In genomic region chr3:40298075-40298474, GRCh38 we compare ENCODE assay signal across 33 cellular contexts. TPM values are rescaled to one million over a fixed set of nuclear protein-coding genes. Genes with fewer than 3 reads are reported as not detected.
DNase-seq lines count a peak whose midpoint lies in the region; ATAC-seq, FAIRE-seq and TF ChIP-seq lines count a peak whose summit lies in the region.
"Had no signal": no experiment of that assay in that cellular context is flagged by ENCODE, and none has a peak within 500 bp of the region (broad histone marks: within the 10 kb centered on the region; RNA-seq: fewer than 3 reads in every experiment).

No MANE protein-coding gene starts in this region.

- no peak overlapping the region for H3K4me2 ChIP-seq in K562 (ENCODE audit: insufficient read depth, low read length)
- H3K4me2 ChIP-seq: A549, BLaER1 had no signal

- no peak for TF ChIP-seq CTCF in HL-60 (IDR thresholded peaks at IDR 0.05; ENCODE audit: insufficient read depth, low read length)
- TF ChIP-seq CTCF in K562 (IDR thresholded peaks at IDR 0.05 in 2 of 3, conservative IDR thresholded peaks at IDR 0.05 in 1 of 3; ENCODE audit: insufficient read depth in 2 of 3, low read depth in 1 of 3, low read length in 3 of 3): no peak
- TF ChIP-seq CTCF in neutrophil (IDR thresholded peaks at IDR 0.05): no peak
- TF ChIP-seq CTCF in foreskin keratinocyte (conservative IDR thresholded peaks at IDR 0.05): no peak

- H3K9me1 ChIP-seq in K562 (ENCODE audit: control insufficient read depth, insufficient read depth, low read length): no peaks in the 10 kb centered on the region

- no peak for TF ChIP-seq POLR2A in K562 (conservative IDR thresholded peaks at IDR 0.05)

- ATAC-seq in K562 (no peak), foreskin keratinocyte (no peak)
- ATAC-seq: A549; CD8-positive, alpha-beta T cell had no signal

- H3K9me3 ChIP-seq in K562 (replicated peaks; ENCODE audit: control insufficient read depth, insufficient read depth, low read depth, low read length): peaks cover 2% of the 10 kb centered on the region; the same call in 1 of the 2 replicates
- no peaks in the 10 kb centered on the region for H3K9me3 ChIP-seq in neutrophil
- H3K9me3 ChIP-seq: A549, BE2C, BLaER1, Caco-2 had no signal

- H3K9ac ChIP-seq in K562 (ENCODE audit: insufficient read depth in 1 of 2, low read depth in 2 of 2, low read length in 2 of 2): no peak overlapping the region
- H3K9ac ChIP-seq: BLaER1; BLaER1 treated with 17β-estradiol and CSF1 and Interleukin-3, amounts not matched to agents 10 nM and 100 nM had no signal

- no peak for TF ChIP-seq EP300 in K562 (IDR thresholded peaks at IDR 0.05; ENCODE audit: low read length)

- H3K27me3 ChIP-seq in HL-60 (ENCODE audit: insufficient read depth, poor library complexity, severe bottlenecking) (no peaks in the 10 kb centered on the region), K562 (ENCODE audit: control insufficient read depth in 2 of 2, insufficient read depth in 2 of 2, low read length in 2 of 2) (no peaks in the 10 kb centered on the region), neutrophil (no peaks in the 10 kb centered on the region), foreskin keratinocyte (no peaks in the 10 kb centered on the region)
- H3K27me3 ChIP-seq: BE2C; BLaER1; BLaER1 treated with 17β-estradiol and CSF1 and Interleukin-3, amounts not matched to agents 10 nM and 100 nM had no signal

- FAIRE-seq in K562 (lab: Jason Lieb, UNC): no peak
- FAIRE-seq: A204.1, A549, D721Med had no signal

- H3K36me3 ChIP-seq in K562 (ENCODE audit: control insufficient read depth, insufficient read depth, low read length) (peaks cover 3% of the 10 kb centered on the region; the same call in 1 of the 3 replicates), neutrophil (peaks cover 3% of the 10 kb centered on the region)
- H3K36me3 ChIP-seq: BE2C, BLaER1 had no signal

- no TSS peak for BruUV-seq in K562 (replicated peaks; lab: Mats Ljungman, UMichigan)

- H3K4me3 ChIP-seq in HL-60 (replicated peaks; ENCODE audit: insufficient read depth, low read length) (no peak overlapping the region), K562 (no peak overlapping the region), neutrophil (ENCODE audit: low read depth in 1 of 2, low read length in 1 of 2) (no peak overlapping the region)
- H3K4me3 ChIP-seq: A549; BLaER1; BLaER1 treated with 17β-estradiol and CSF1 and Interleukin-3, amounts not matched to agents 10 nM and 100 nM had no signal

- POLR2A ChIA-PET in K562 (lab: Yijun Ruan, JAX): interaction anchor here (0.7 to 2.5 kb wide), 3 partner anchors 11 to 227 kb away, joined by 3 to 8 read pairs (median 3); partner anchors contain the start of gene ZNF621

- TF ChIP-seq RAD21 in K562 (CRISPR knock-in tag; conservative IDR thresholded peaks at IDR 0.05 in 1 of 2, IDR thresholded peaks at IDR 0.05 in 1 of 2): no peak

- intact Hi-C loops in K562 (cut with micrococcal nuclease): no loop called here

- in situ Hi-C loops in K562 (cut with MboI): no loop called here

- H3K4me1 ChIP-seq in K562 (replicated peaks in 1 of 2; ENCODE audit: control insufficient read depth in 2 of 2, insufficient read depth in 2 of 2, low read length in 2 of 2) (peaks cover 4 to 42% of the 10 kb centered on the region in 2 experiments; a peak in 4 of 5 replicates), neutrophil (ENCODE audit: control insufficient read depth in 1 of 2, insufficient read depth in 1 of 2, low read depth in 1 of 2, low read length in 1 of 2) (peaks cover 29 to 38% of the 10 kb centered on the region in 2 experiments), foreskin keratinocyte (no peaks in the 10 kb centered on the region)
- H3K4me1 ChIP-seq: BE2C, BLaER1, Caco-2 had no signal

- H3K27ac ChIP-seq in HL-60 (replicated peaks) (peak overlapping the region; percentile 2; the same call in 1 of the 2 replicates), K562 (ENCODE audit: extremely low read depth, low read depth, low read length) (no peak overlapping the region), neutrophil (peak overlapping the region; percentile 80), foreskin keratinocyte (no peak overlapping the region)
- H3K27ac ChIP-seq: 22Rv1, A549, BLaER1, C4-2B had no signal

- no peaks in the 10 kb centered on the region for H4K20me1 ChIP-seq in K562 (replicated peaks; ENCODE audit: control insufficient read depth, insufficient read depth, low read length)
- H4K20me1 ChIP-seq: BLaER1; BLaER1 treated with 17β-estradiol and CSF1 and Interleukin-3, amounts not matched to agents 10 nM and 100 nM had no signal

- 86% methylated on average over 2 of the region's 2 CpGs for WGBS in K562 (ENCODE audit: insufficient coverage, low coverage, missing lambda C conversion rate)

- CTCF ChIA-PET in K562 (lab: Yijun Ruan, JAX; ENCODE audit: low intra/inter-chr PET ratio): no interaction called here

- no peak overlapping the region for H2AFZ ChIP-seq in K562 (ENCODE audit: low read depth, low read length)

- no peaks in the 10 kb centered on the region for H3K79me2 ChIP-seq in K562 (ENCODE audit: control insufficient read depth, insufficient read depth, low read length)

- DNase-seq in HL-60 (ENCODE audit: low read depth in 1 of 2, low spot score in 1 of 2) (no peak), K562 (ENCODE audit: extremely low read depth in 1 of 4, low spot score in 3 of 4) (no peak), foreskin keratinocyte (no peak), NCI-H1417 (lab: John Stamatoyannopoulos, UW) (no peak), SK-N-DZ (ENCODE audit: low spot score) (no peak)
- DNase-seq: 8988T; ACHN; AML-193; BE2C; C1 segment of cervical spinal cord; Caco-2; Calu3; CD4-positive, alpha-beta memory T cell; CD4-positive, alpha-beta T cell; CD4-positive, CD25-positive, alpha-beta regulatory T cell; CD8-positive, alpha-beta memory T cell; CD8-positive, alpha-beta T cell; COR-L47; DMS 273 treated with DMSO at 0.1 percent for 48 hours; DMS153; DMS53; DMS79; DMS79 treated with DMSO at 0.1 percent for 48 hours; DND-41; EL had no signal

TF ChIP-seq in K562, 482 proteins besides CTCF, POLR2A, EP300 and RAD21:
- TF ChIP-seq HDAC2 (IDR thresholded peaks at IDR 0.05) (peak; percentile 27; the same call in 1 of the 2 replicates), ZNF431 (CRISPR knock-in tag; IDR thresholded peaks at IDR 0.05) (no peak), CHD4 (IDR thresholded peaks at IDR 0.05; ENCODE audit: insufficient read depth, insufficient replicate concordance, low read depth, low read length, poor library complexity, severe bottlenecking) (peak; percentile 76), PKNOX1 (IDR thresholded peaks at IDR 0.05) (no peak), ADNP (tag; IDR thresholded peaks at IDR 0.05) (peak; percentile 64), RBM25 (IDR thresholded peaks at IDR 0.05; ENCODE audit: low read depth, low read length, severe bottlenecking) (peak; percentile 80), MEF2D (tag; conservative IDR thresholded peaks at IDR 0.05; ENCODE audit: low read depth) (no peak), BCOR (IDR thresholded peaks at IDR 0.05) (peak; percentile 69; the same call in 1 of the 2 replicates)

RNA-seq across cellular contexts. Expression of gene EIF1B, which starts 11.4 kb away (rescaled TPM):
- 31.5 and 93.7 TPM in 2 replicates for total RNA-seq in K562 (2011; cell fraction: chromatin; rRNA removed; ENCODE audit: low replicate concordance)
- total RNA-seq in K562 (2011; cell fraction: nucleolus; rRNA removed): 17.1 and 19.3 TPM in 2 replicates
- 43.2 and 52.5 TPM in 2 replicates for total RNA-seq in K562 (2011; cell fraction: nucleoplasm; rRNA removed)
- total RNA-seq in K562 (2014; rRNA removed) (18.1 and 20.0 TPM in 2 replicates), K562 (2014; rRNA removed; fragmentation: Illumina TruSeq; extraction: Trizol) (59.3 and 68.7 TPM in 2 replicates), K562 (2015; rRNA removed; fragmentation: Illumina TruSeq; extraction: Trizol) (61.0 and 65.8 TPM in 2 replicates), K562 (2021) (91.9 and 95.4 TPM in 2 replicates), foreskin keratinocyte (21.9 and 22.6 TPM in 2 replicates)
- polyA plus RNA-seq in K562 (2011; rRNA removed) (35.4 and 45.3 TPM in 2 replicates), K562 (2014; fragmentation: Illumina TruSeq; extraction: Trizol) (113 and 128 TPM in 2 replicates), K562 (2014; fragmentation: Nextera tagmentation; extraction: Ambion mirVana) (100 to 1,000 TPM; 178 to 184 TPM), K562 (2014; rRNA removed) (76.8 and 78.9 TPM in 2 replicates), foreskin keratinocyte (40.5 and 44.9 TPM in 2 replicates)
- 15.7 and 19.3 TPM in 2 replicates for polyA plus RNA-seq in K562 (2011; cell fraction: cytosol; rRNA removed)
- polyA plus RNA-seq in K562 (2011; cell fraction: nucleus; rRNA removed): 26.0 and 40.1 TPM in 2 replicates
- 104 and 159 TPM in 2 replicates for polyA plus RNA-seq in K562 (2012)
- polyA minus RNA-seq in K562 (2011; rRNA and poly(A)+ RNA removed): 11.8 and 17.7 TPM in 2 replicates
- polyA minus RNA-seq in K562 (2011; cell fraction: cytosol; rRNA and poly(A)+ RNA removed): 14.3 and 22.0 TPM in 2 replicates
- 12.1 and 23.9 TPM in 2 replicates for polyA minus RNA-seq in K562 (2011; cell fraction: nucleus; rRNA and poly(A)+ RNA removed)
- polyA plus RNA-seq in SK-N-DZ (2014; cell fraction: cytosol; rRNA removed): 13.3 and 16.9 TPM in 2 replicates
- 14.6 and 29.1 TPM in 2 replicates for polyA plus RNA-seq in SK-N-DZ (2014; cell fraction: nucleus; rRNA removed)

Comparison
In these comparisons a context has a peak if more than half of its experiments do, and no peak if none do; other contexts are left out.
1. H3K27ac ChIP-seq: peak in HL-60 (single experiment) and neutrophil (single experiment); none in K562 (single experiment) and foreskin keratinocyte (single experiment).